In the genomic region with DNA sequence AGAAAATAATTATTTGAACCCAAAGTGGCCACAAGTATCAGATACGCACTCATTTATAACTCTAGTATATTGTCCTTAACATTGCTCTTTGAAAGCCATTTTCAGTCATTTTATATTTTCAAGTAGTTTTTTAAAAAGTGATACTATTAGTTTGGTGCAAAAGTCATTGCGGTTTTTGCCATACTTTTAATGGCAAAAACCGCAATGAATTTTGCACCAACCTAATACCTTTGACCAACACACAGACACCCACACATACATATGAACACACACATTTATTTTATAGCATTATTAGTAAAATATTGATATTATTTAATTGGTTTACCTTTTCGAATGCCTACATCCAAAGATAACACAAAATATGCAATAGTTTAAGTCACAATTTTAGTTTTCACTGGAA, we compare ENCODE assay signal across 6 cellular contexts.
"Had no signal": no experiment of that assay in that cellular context is flagged by ENCODE, and none has a peak within 500 bp of the region (broad histone marks: within the 10 kb centered on the region; RNA-seq: fewer than 3 reads in every experiment).

No MANE protein-coding gene starts in this region.

- H3K27me3 Mint-ChIP-seq: IgD-negative memory B cell had no signal

- H3K36me3 Mint-ChIP-seq: IgD-negative memory B cell had no signal

- DNase-seq: IMR-90, KBM-7, KG1 had no signal

- H3K4me3 Mint-ChIP-seq: IgD-negative memory B cell had no signal

- H3K27ac ChIP-seq: HL-60 had no signal

- H3K27ac Mint-ChIP-seq: IgD-negative memory B cell had no signal

- H3K4me1 Mint-ChIP-seq: IgD-negative memory B cell had no signal

- FAIRE-seq: HTR-8/SVneo had no signal
